In genomic region chr17:19724501-19725420, GRCh38 we compare ENCODE assay signal across 9 cellular contexts. TPM values are rescaled to one million over a fixed set of nuclear protein-coding genes. Genes with fewer than 3 reads are reported as not detected.
DNase-seq lines count a peak whose midpoint lies in the region; ATAC-seq and TF ChIP-seq lines count a peak whose summit lies in the region.
"Had no signal": no experiment of that assay in that cellular context is flagged by ENCODE, and none has a peak within 500 bp of the region (broad histone marks: within the 10 kb centered on the region; RNA-seq: fewer than 3 reads in every experiment).

No MANE protein-coding gene starts in this region.

- no peaks in the 10 kb centered on the region for H3K27me3 ChIP-seq in MM.1S (replicated peaks; ENCODE audit: insufficient read depth, low read length)
- H3K27me3 ChIP-seq in heart right ventricle, result no peaks in the 10 kb centered on the region

- no peak overlapping the region for H3K27ac ChIP-seq in MM.1S (ENCODE audit: low read length)
- peak overlapping the region in 4 of 10 donors; percentile 9 to 81 (median 38) for H3K27ac ChIP-seq in heart right ventricle

- H3K4me3 Mint-ChIP-seq in mesothelial cell of epicardium, result no peak overlapping the region

- no peaks in the 10 kb centered on the region for H3K79me2 ChIP-seq in MM.1S (ENCODE audit: low read length)

- H3K27ac Mint-ChIP-seq in mesothelial cell of epicardium, result no peak overlapping the region

- ATAC-seq in heart right ventricle, result peak in 4 of 8 donors; percentile 14 to 36 (median 16)
- no peak for ATAC-seq in HG03439 (IDR thresholded peaks at IDR 0.05; ENCODE audit: unreplicated experiment)
- no peak for ATAC-seq in GM18519 (IDR thresholded peaks at IDR 0.05; ENCODE audit: low FRiP score, unreplicated experiment)

- H3F3A ChIP-seq in MM.1S (ENCODE audit: insufficient read depth, low read length), result no peaks in the 10 kb centered on the region

- peak; percentile 57 for DNase-seq in MM.1S
- peak; percentile 73 to 77 for DNase-seq in activated T-cell treated with anti-CD3 and anti-CD28 coated beads, Interleukin-2, amount 50 U/mL, for 48 hours
- peak; percentile 34 to 65 for DNase-seq in heart right ventricle
- DNase-seq in stimulated activated CD4-positive, alpha-beta T cell treated with anti-CD3 and anti-CD28 coated beads, Interleukin-12 subunit alpha, Interleukin-12 subunit beta, amount 100 ng/mL, for 4 hours, result peak; percentile 36
- DNase-seq in OCI-M2 (lab: John Stamatoyannopoulos, UW; ENCODE audit: unreplicated experiment), result no peak
- no peak for DNase-seq in mesothelial cell of epicardium (ENCODE audit: low spot score in 2 of 2, unreplicated experiment in 2 of 2)

- intact Hi-C loops in heart right ventricle (cut with DNase I), result no loop called here

- no peaks in the 10 kb centered on the region for H3K9me2 ChIP-seq in MM.1S (replicated peaks; ENCODE audit: insufficient read depth, low read length)

- TF ChIP-seq CTCF in MM.1S (IDR thresholded peaks at IDR 0.05; ENCODE audit: low read length), result no peak
- no peak for TF ChIP-seq CTCF in heart right ventricle (IDR thresholded peaks at IDR 0.05)
- no peak for TF ChIP-seq CTCF in mesothelial cell of epicardium (IDR thresholded peaks at IDR 0.05; ENCODE audit: unreplicated experiment)

- H3K4me3 ChIP-seq in MM.1S (ENCODE audit: low read length) (peak overlapping the region; percentile 36; the same call in 1 of the 2 replicates), heart right ventricle (peak overlapping the region in 6 of 10 donors; percentile 17 to 47 (median 32))

- H3K36me3 ChIP-seq in MM.1S (replicated peaks; ENCODE audit: insufficient read depth, low read length), result no peaks in the 10 kb centered on the region
- H3K36me3 ChIP-seq in heart right ventricle, result no peaks in the 10 kb centered on the region

- H3K27me3 Mint-ChIP-seq in mesothelial cell of epicardium (ENCODE audit: low read depth), result no peaks in the 10 kb centered on the region

- no peaks in the 10 kb centered on the region for H4K20me1 ChIP-seq in MM.1S (ENCODE audit: insufficient read depth, low read length)

- H3K4me2 ChIP-seq in MM.1S (ENCODE audit: low read depth, low read length), result peak overlapping the region; percentile 35; the same call in 1 of the 2 replicates

- H3K4me1 Mint-ChIP-seq in mesothelial cell of epicardium, result peaks cover 10% of the 10 kb centered on the region

- H3K36me3 Mint-ChIP-seq in mesothelial cell of epicardium, result no peaks in the 10 kb centered on the region

- H3K9ac ChIP-seq in MM.1S (ENCODE audit: low read length), result no peak overlapping the region

- H3K9me3 ChIP-seq in MM.1S (replicated peaks; ENCODE audit: insufficient read depth, low read length) (no peaks in the 10 kb centered on the region), heart right ventricle (no peaks in the 10 kb centered on the region)

- 56 to 69% methylated on average over 55 of the region's 55 CpGs for WGBS in heart right ventricle, 2 donors

- peak overlapping the region; percentile 69 for H2AFZ ChIP-seq in MM.1S (ENCODE audit: low read length)

- no peaks in the 10 kb centered on the region for H3K9me3 Mint-ChIP-seq in mesothelial cell of epicardium

- H3K4me1 ChIP-seq in MM.1S (ENCODE audit: low read length) (peaks cover 5% of the 10 kb centered on the region), heart right ventricle (peaks cover 11 to 52% (median 29%) of the 10 kb centered on the region in 9 donors)

RNA-seq across cellular contexts. Expression of gene SLC47A2, which starts 8.4 kb away (rescaled TPM):
- total RNA-seq in heart right ventricle (under 1 TPM in 1 of 10 donors, not detected in 9; 0.21 TPM), mesothelial cell of epicardium (not detected in 3 replicates)
- not detected for polyA plus RNA-seq in heart right ventricle
- total RNA-seq: H1 had no signal
- polyA plus RNA-seq: H1 had no signal

RNA-seq across cellular contexts. Expression of gene ALDH3A1, which starts 23.3 kb away (rescaled TPM):
- total RNA-seq in heart right ventricle (1 to 10 TPM in 1 of 10 donors, under 1 TPM in 2, not detected in 7; 0.41 to 1.5 (median 0.48) TPM), mesothelial cell of epicardium (0.55 to 1.1 TPM (median 0.69 TPM) in 3 replicates)
- polyA plus RNA-seq in heart right ventricle, result under 1 TPM in 1 of 2 donors, not detected in 1; 0.12 TPM

Comparison
In these comparisons a context has a peak if more than half of its experiments do, and no peak if none do; other contexts are left out.
1. DNase-seq: peak in MM.1S (single experiment), activated T-cell treated with anti-CD3 and anti-CD28 coated beads, Interleukin-2, amount 50 U/mL, for 48 hours (2 of 2), heart right ventricle (2 of 2) and stimulated activated CD4-positive, alpha-beta T cell treated with anti-CD3 and anti-CD28 coated beads, Interleukin-12 subunit alpha, Interleukin-12 subunit beta, amount 100 ng/mL, for 4 hours (single experiment); none in OCI-M2 (single experiment) and mesothelial cell of epicardium (0 of 2).